34 cellular contexts compared by ENCODE assay signal in genomic region chr9:1115370-1115769, GRCh38.
"Had no signal": no experiment of that assay in that cellular context is flagged by ENCODE, and none has a peak within 500 bp of the region (broad histone marks: within the 10 kb centered on the region; RNA-seq: fewer than 3 reads in every experiment).

No MANE protein-coding gene starts in this region.

- H3K9me3 ChIP-seq: MG63 had no signal

- H3K4me3 ChIP-seq: MG63 had no signal

- H3K4me2 ChIP-seq: KMS-11 had no signal

- H3K27me3 ChIP-seq: MG63 had no signal

- H3K36me3 ChIP-seq: MG63 had no signal

- DNase-seq: Karpas-422, Kasumi-1, MG63, MV-4-11, NCI-H1048, NCI-H1092, NCI-H1092 treated with DMSO at 0.1 percent for 48 hours, NCI-H1105, NCI-H1105 treated with DMSO at 0.1 percent for 48 hours, NCI-H1417, NCI-H1417 treated with DMSO at 0.1 percent for 48 hours, NCI-H1436, NCI-H1436 treated with DMSO at 0.1 percent for 48 hours, NCI-H146, NCI-H1694, NCI-H1694 treated with DMSO at 0.1 percent for 48 hours, NCI-H187, NCI-H187 treated with DMSO at 0.1 percent for 48 hours, NCI-H1930, NCI-H2029, NCI-H2029 treated with DMSO at 0.1 percent for 48 hours, NCI-H2081, NCI-H2081 treated with DMSO at 0.1 percent for 48 hours, NCI-H2107, NCI-H2171, NCI-H2171 treated with DMSO at 0.1 percent for 48 hours, NCI-H2227 treated with DMSO at 0.1 percent for 48 hours, NCI-H226, NCI-H345, NCI-H446, NCI-H446 treated with DMSO at 0.1 percent for 48 hours, NCI-H510A, NCI-H510A treated with DMSO at 0.1 percent for 48 hours had no signal

- H3K9ac ChIP-seq: KMS-11 had no signal

- H3K27ac ChIP-seq: KMS-11 had no signal
